Comparison of ENCODE assay signal across 1 cellular context in genomic region chr3:126469479-126469878, GRCh38.
A peak's percentile ranks its signal among the peaks of the same experiment; 100 is the strongest.
TF ChIP-seq lines count a peak whose summit lies in the region.

No MANE protein-coding gene starts in this region.

TF ChIP-seq in HepG2, 621 proteins besides CTCF, POLR2A, EP300 and RAD21:
- no peak for TF ChIP-seq ZNF605 (CRISPR knock-in tag; IDR thresholded peaks at IDR 0.05)
- TF ChIP-seq, protein P1, sequence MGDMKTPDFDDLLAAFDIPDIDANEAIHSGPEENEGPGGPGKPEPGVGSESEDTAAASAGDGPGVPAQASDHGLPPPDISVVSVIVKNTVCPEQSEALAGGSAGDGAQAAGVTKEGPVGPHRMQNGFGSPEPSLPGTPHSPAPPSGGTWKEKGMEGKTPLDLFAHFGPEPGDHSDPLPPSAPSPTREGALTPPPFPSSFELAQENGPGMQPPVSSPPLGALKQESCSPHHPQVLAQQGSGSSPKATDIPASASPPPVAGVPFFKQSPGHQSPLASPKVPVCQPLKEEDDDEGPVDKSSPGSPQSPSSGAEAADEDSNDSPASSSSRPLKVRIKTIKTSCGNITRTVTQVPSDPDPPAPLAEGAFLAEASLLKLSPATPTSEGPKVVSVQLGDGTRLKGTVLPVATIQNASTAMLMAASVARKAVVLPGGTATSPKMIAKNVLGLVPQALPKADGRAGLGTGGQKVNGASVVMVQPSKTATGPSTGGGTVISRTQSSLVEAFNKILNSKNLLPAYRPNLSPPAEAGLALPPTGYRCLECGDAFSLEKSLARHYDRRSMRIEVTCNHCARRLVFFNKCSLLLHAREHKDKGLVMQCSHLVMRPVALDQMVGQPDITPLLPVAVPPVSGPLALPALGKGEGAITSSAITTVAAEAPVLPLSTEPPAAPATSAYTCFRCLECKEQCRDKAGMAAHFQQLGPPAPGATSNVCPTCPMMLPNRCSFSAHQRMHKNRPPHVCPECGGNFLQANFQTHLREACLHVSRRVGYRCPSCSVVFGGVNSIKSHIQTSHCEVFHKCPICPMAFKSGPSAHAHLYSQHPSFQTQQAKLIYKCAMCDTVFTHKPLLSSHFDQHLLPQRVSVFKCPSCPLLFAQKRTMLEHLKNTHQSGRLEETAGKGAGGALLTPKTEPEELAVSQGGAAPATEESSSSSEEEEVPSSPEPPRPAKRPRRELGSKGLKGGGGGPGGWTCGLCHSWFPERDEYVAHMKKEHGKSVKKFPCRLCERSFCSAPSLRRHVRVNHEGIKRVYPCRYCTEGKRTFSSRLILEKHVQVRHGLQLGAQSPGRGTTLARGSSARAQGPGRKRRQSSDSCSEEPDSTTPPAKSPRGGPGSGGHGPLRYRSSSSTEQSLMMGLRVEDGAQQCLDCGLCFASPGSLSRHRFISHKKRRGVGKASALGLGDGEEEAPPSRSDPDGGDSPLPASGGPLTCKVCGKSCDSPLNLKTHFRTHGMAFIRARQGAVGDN (CRISPR knock-in tag; IDR thresholded peaks at IDR 0.05), result peak; percentile 18; the same call in 1 of the 2 replicates
- TF ChIP-seq ATF7 (IDR thresholded peaks at IDR 0.05), result peak; percentile 91
- no peak for TF ChIP-seq ATF7 (CRISPR knock-in tag; IDR thresholded peaks at IDR 0.05)
